ENCODE assay signal across 1 cellular context in genomic region chr4:98467627-98468072, GRCh38.
TF ChIP-seq lines count a peak whose summit lies in the region.

No MANE protein-coding gene starts in this region.

TF ChIP-seq in HCT116, 20 proteins besides CTCF, POLR2A, EP300 and RAD21 (continued from another document):
- TF ChIP-seq ZFX (IDR thresholded peaks at IDR 0.05) (no peak), REST (IDR thresholded peaks at IDR 0.05; ENCODE audit: low read depth) (no peak), JUND (IDR thresholded peaks at IDR 0.05) (no peak), POLR2AphosphoS5 (IDR thresholded peaks at IDR 0.05; ENCODE audit: low read depth, low read length) (peak; percentile 15; the same call in 1 of the 2 replicates), EZH2 (IDR thresholded peaks at IDR 0.05) (no peak), FOSL1 (IDR thresholded peaks at IDR 0.05; ENCODE audit: low read depth) (no peak)
TF ChIP-seq in HCT116: peak in this region for 3.
